In genomic region chr19:44846455-44847143, GRCh38 we compare ENCODE assay signal across 1 cellular context.
TF ChIP-seq lines count a peak whose summit lies in the region.

No MANE protein-coding gene starts in this region.

TF ChIP-seq in SK-N-SH, 30 proteins besides CTCF, POLR2A, EP300 and RAD21 (continued from another document):
- TF ChIP-seq, protein P1, sequence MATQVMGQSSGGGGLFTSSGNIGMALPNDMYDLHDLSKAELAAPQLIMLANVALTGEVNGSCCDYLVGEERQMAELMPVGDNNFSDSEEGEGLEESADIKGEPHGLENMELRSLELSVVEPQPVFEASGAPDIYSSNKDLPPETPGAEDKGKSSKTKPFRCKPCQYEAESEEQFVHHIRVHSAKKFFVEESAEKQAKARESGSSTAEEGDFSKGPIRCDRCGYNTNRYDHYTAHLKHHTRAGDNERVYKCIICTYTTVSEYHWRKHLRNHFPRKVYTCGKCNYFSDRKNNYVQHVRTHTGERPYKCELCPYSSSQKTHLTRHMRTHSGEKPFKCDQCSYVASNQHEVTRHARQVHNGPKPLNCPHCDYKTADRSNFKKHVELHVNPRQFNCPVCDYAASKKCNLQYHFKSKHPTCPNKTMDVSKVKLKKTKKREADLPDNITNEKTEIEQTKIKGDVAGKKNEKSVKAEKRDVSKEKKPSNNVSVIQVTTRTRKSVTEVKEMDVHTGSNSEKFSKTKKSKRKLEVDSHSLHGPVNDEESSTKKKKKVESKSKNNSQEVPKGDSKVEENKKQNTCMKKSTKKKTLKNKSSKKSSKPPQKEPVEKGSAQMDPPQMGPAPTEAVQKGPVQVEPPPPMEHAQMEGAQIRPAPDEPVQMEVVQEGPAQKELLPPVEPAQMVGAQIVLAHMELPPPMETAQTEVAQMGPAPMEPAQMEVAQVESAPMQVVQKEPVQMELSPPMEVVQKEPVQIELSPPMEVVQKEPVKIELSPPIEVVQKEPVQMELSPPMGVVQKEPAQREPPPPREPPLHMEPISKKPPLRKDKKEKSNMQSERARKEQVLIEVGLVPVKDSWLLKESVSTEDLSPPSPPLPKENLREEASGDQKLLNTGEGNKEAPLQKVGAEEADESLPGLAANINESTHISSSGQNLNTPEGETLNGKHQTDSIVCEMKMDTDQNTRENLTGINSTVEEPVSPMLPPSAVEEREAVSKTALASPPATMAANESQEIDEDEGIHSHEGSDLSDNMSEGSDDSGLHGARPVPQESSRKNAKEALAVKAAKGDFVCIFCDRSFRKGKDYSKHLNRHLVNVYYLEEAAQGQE (IDR thresholded peaks at IDR 0.05; ENCODE audit: low read depth, low read length): no peak
- 0 out of 2 replicates have a peak, but pooled peaks have one; percentile 12 for TF ChIP-seq TEAD4 (IDR thresholded peaks at IDR 0.05; ENCODE audit: borderline replicate concordance, insufficient read depth)
